In genomic region chr11:747176-748006, GRCh38 we compare ENCODE assay signal across 8 cellular contexts. TPM values are rescaled to one million over a fixed set of nuclear protein-coding genes. Genes with fewer than 3 reads are reported as not detected.
DNase-seq lines count a peak whose midpoint lies in the region; ATAC-seq and TF ChIP-seq lines count a peak whose summit lies in the region.

Gene TALDO1 (plus strand): TSS chr11:747464. CDS start chr11:747482, 18 bp downstream.

- H3K4me3 Mint-ChIP-seq in activated CD4-positive, alpha-beta memory T cell treated with anti-CD3 and anti-CD28 coated beads for 36 hours: peak within 1 kb of the TSS; percentile 81

- DNase-seq in NCI-H748 (lab: John Stamatoyannopoulos, UW; ENCODE audit: unreplicated experiment) (peak; percentile 91), ecto neural progenitor cell (ENCODE audit: low spot score) (peak; percentile 97), lung (ENCODE audit: low spot score) (peak; percentile 91)
- peak; percentile 92 for DNase-seq in activated CD4-positive, alpha-beta memory T cell treated with anti-CD3 and anti-CD28 coated beads for 36 hours
- peak; percentile 49 to 80 (median 50) for DNase-seq in stimulated activated CD4-positive, alpha-beta T cell treated with anti-CD3 and anti-CD28 coated beads, TNF-alpha, amount 100 ng/mL, for 4 hours (ENCODE audit: low read depth in 3 of 3)

- POLR2A ChIA-PET in activated CD4-positive, alpha-beta memory T cell treated with anti-CD3 and anti-CD28 coated beads for 36 hours (lab: Charles Lee): interaction anchor here (0.5 to 2.9 kb wide), 9 partner anchors 9 to 220 kb away, joined by 3 to 13 read pairs (median 4); no protein-coding TSS in a partner anchor

- no peaks in the 10 kb centered on the region for H3K27me3 Mint-ChIP-seq in activated CD4-positive, alpha-beta memory T cell treated with anti-CD3 and anti-CD28 coated beads for 36 hours

- H3K27ac ChIP-seq in C4-2B: peak within 1 kb of the TSS; percentile 97
- H3K27ac ChIP-seq in lung (ENCODE audit: low read depth in 1 of 2, low read length in 1 of 2): peak within 1 kb of the TSS; percentile 93 to 96

- peak within 1 kb of the TSS; percentile 54 for H3K27ac Mint-ChIP-seq in activated CD4-positive, alpha-beta memory T cell treated with anti-CD3 and anti-CD28 coated beads for 36 hours

- H3K9me3 ChIP-seq in lung (ENCODE audit: control insufficient read depth in 2 of 2, insufficient read depth in 1 of 2, low read length in 1 of 2): no peaks in the 10 kb centered on the region

- peaks cover 3% of the 10 kb centered on the region for H3K36me3 Mint-ChIP-seq in activated CD4-positive, alpha-beta memory T cell treated with anti-CD3 and anti-CD28 coated beads for 36 hours

- TF ChIP-seq CTCF in C4-2B (conservative IDR thresholded peaks at IDR 0.05): no peak; the same call in 1 of the 2 replicates
- peak; percentile 21 for TF ChIP-seq CTCF in lung (IDR thresholded peaks at IDR 0.05; ENCODE audit: control extremely low read depth, extremely low read depth)

- peak within 1 kb of the TSS; percentile 99 for H3K4me3 ChIP-seq in lung

- ATAC-seq in GM19328 (IDR thresholded peaks at IDR 0.05; ENCODE audit: unreplicated experiment) (peak; percentile 91), HG03520 (IDR thresholded peaks at IDR 0.05; ENCODE audit: unreplicated experiment) (peak; percentile 87), lung (ENCODE audit: insufficient read depth, low FRiP score) (peak; percentile 99)

- WGBS in lung, 2 donors: 1% methylated on average over 94 to 110 of the region's 110 CpGs

- H3K4me1 Mint-ChIP-seq in activated CD4-positive, alpha-beta memory T cell treated with anti-CD3 and anti-CD28 coated beads for 36 hours (ENCODE audit: low read depth): peaks cover 17% of the 10 kb centered on the region

- no peaks in the 10 kb centered on the region for H3K27me3 ChIP-seq in lung (ENCODE audit: control insufficient read depth, insufficient read depth)

- CTCF ChIA-PET in activated CD4-positive, alpha-beta memory T cell treated with anti-CD3 and anti-CD28 coated beads for 36 hours (lab: Charles Lee): interaction anchor here (0.8 to 3.6 kb wide), 5 partner anchors 12 to 193 kb away, joined by 3 to 16 read pairs (median 5); no protein-coding TSS in a partner anchor

- peaks cover 0 to 2% of the 10 kb centered on the region in 2 donors for H3K36me3 ChIP-seq in lung (ENCODE audit: control insufficient read depth in 2 of 2, insufficient read depth in 2 of 2, low read length in 2 of 2)

- peaks cover 6 to 8% of the 10 kb centered on the region in 2 donors for H3K4me1 ChIP-seq in lung (ENCODE audit: control insufficient read depth in 2 of 2, insufficient read depth in 2 of 2, low read length in 2 of 2)

- H3K9me3 Mint-ChIP-seq in activated CD4-positive, alpha-beta memory T cell treated with anti-CD3 and anti-CD28 coated beads for 36 hours: no peaks in the 10 kb centered on the region

- intact Hi-C loops in activated CD4-positive, alpha-beta memory T cell treated with anti-CD3 and anti-CD28 coated beads for 36 hours (cut with micrococcal nuclease): loop anchor here (1.0 to 2.0 kb wide), 3 partner anchors 21 to 52 kb away; partner anchors contain the start of genes DEAF1 and TMEM80

RNA-seq across cellular contexts. Expression of gene TALDO1, which starts in this region (rescaled TPM):
- total RNA-seq in activated CD4-positive, alpha-beta memory T cell treated with anti-CD3 and anti-CD28 coated beads for 36 hours: 100 to 1,000 TPM; 284 to 296 TPM
- total RNA-seq in lung: 100 to 1,000 TPM; 128 to 292 TPM
- 100 to 1,000 TPM; 186 to 311 TPM for polyA plus RNA-seq in lung

Comparison
In these comparisons a context has a peak if more than half of its experiments do, and no peak if none do; other contexts are left out.
1. Peak in every context shown above with its lines: DNase-seq, ATAC-seq, H3K4me3 ChIP-seq and H3K27ac ChIP-seq.